In genomic region chr19:18676692-18677091, GRCh38 we compare ENCODE assay signal across 2 cellular contexts.
TF ChIP-seq lines count a peak whose summit lies in the region.

No MANE protein-coding gene starts in this region.

TF ChIP-seq in IMR-90, 13 proteins besides CTCF, POLR2A, EP300 and RAD21:
- TF ChIP-seq RFX5 (IDR thresholded peaks at IDR 0.05; ENCODE audit: low read depth, low read length): no peak
- TF ChIP-seq RCOR1 (IDR thresholded peaks at IDR 0.05; ENCODE audit: insufficient replicate concordance, low read length): no peak
- no peak for TF ChIP-seq BHLHE40 (IDR thresholded peaks at IDR 0.05; ENCODE audit: low read depth, low read length)
- TF ChIP-seq CEBPB (IDR thresholded peaks at IDR 0.05; ENCODE audit: low read depth, low read length): no peak
- TF ChIP-seq NFE2L2 (IDR thresholded peaks at IDR 0.05; ENCODE audit: low read depth, low read length): no peak
- TF ChIP-seq, protein P1, sequence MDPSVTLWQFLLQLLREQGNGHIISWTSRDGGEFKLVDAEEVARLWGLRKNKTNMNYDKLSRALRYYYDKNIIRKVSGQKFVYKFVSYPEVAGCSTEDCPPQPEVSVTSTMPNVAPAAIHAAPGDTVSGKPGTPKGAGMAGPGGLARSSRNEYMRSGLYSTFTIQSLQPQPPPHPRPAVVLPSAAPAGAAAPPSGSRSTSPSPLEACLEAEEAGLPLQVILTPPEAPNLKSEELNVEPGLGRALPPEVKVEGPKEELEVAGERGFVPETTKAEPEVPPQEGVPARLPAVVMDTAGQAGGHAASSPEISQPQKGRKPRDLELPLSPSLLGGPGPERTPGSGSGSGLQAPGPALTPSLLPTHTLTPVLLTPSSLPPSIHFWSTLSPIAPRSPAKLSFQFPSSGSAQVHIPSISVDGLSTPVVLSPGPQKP (IDR thresholded peaks at IDR 0.05; ENCODE audit: borderline replicate concordance, low read depth, low read length): no peak
- TF ChIP-seq SMC3 (IDR thresholded peaks at IDR 0.05; ENCODE audit: low read depth, low read length): no peak
- no peak for TF ChIP-seq FOS (IDR thresholded peaks at IDR 0.05; ENCODE audit: low read depth, low read length)
- TF ChIP-seq MAZ (IDR thresholded peaks at IDR 0.05; ENCODE audit: borderline replicate concordance, low read depth, low read length): no peak
- TF ChIP-seq CHD1 (IDR thresholded peaks at IDR 0.05; ENCODE audit: low read depth, low read length): no peak
- TF ChIP-seq, protein P2, sequence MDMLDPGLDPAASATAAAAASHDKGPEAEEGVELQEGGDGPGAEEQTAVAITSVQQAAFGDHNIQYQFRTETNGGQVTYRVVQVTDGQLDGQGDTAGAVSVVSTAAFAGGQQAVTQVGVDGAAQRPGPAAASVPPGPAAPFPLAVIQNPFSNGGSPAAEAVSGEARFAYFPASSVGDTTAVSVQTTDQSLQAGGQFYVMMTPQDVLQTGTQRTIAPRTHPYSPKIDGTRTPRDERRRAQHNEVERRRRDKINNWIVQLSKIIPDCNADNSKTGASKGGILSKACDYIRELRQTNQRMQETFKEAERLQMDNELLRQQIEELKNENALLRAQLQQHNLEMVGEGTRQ (IDR thresholded peaks at IDR 0.05; ENCODE audit: low read depth, low read length): no peak
- TF ChIP-seq MXI1 (IDR thresholded peaks at IDR 0.05; ENCODE audit: borderline replicate concordance, low read depth, low read length): no peak
- TF ChIP-seq MAFK (IDR thresholded peaks at IDR 0.05; ENCODE audit: low read depth, low read length): no peak

TF ChIP-seq in K562, 482 proteins besides CTCF, POLR2A, EP300 and RAD21:
- TF ChIP-seq BCOR (IDR thresholded peaks at IDR 0.05): peak; percentile 95
- TF ChIP-seq NFIC (IDR thresholded peaks at IDR 0.05): no peak
- no peak for TF ChIP-seq ATF1 (CRISPR knock-in tag; IDR thresholded peaks at IDR 0.05)
- TF ChIP-seq ATF1 (tag; IDR thresholded peaks at IDR 0.05): no peak
- 0 out of 4 replicates have a peak, but pooled peaks of 1 of the 2 experiments have one; percentile 14 for TF ChIP-seq RCOR1 (IDR thresholded peaks at IDR 0.05; ENCODE audit: borderline replicate concordance in 1 of 2, low read depth in 2 of 2, low read length in 2 of 2)
- 0 out of 2 replicates have a peak, but pooled peaks have one; percentile 39 for TF ChIP-seq SMARCA5 (IDR thresholded peaks at IDR 0.05)
- no peak for TF ChIP-seq NCOA4 (IDR thresholded peaks at IDR 0.05; ENCODE audit: partially characterized antibody)
- no peak for TF ChIP-seq HSF4 (CRISPR knock-in tag; IDR thresholded peaks at IDR 0.05; ENCODE audit: borderline replicate concordance)
- TF ChIP-seq PTRF (tag; IDR thresholded peaks at IDR 0.05): no peak
- TF ChIP-seq KDM1A (IDR thresholded peaks at IDR 0.05): peak; percentile 47 to 76; a peak in 3 of 4 replicates
- TF ChIP-seq HDAC2 (IDR thresholded peaks at IDR 0.05): 0 out of 2 replicates have a peak, but pooled peaks have one; percentile 39
- no peak for TF ChIP-seq ZFP1 (CRISPR knock-in tag; IDR thresholded peaks at IDR 0.05)
- peak; percentile 84 for TF ChIP-seq ZFP36 (IDR thresholded peaks at IDR 0.05; ENCODE audit: low read depth, low read length, partially characterized antibody)
- TF ChIP-seq ADNP (tag; IDR thresholded peaks at IDR 0.05): peak; percentile 57; the same call in 1 of the 2 replicates
- peak; percentile 82 for TF ChIP-seq ZNF134 (CRISPR knock-in tag; conservative IDR thresholded peaks at IDR 0.05)
- TF ChIP-seq CBX1 (IDR thresholded peaks at IDR 0.05; ENCODE audit: low read depth): peak; percentile 79; the same call in 1 of the 2 replicates
- peak; percentile 91 for TF ChIP-seq RBM25 (IDR thresholded peaks at IDR 0.05; ENCODE audit: low read depth, low read length, severe bottlenecking)
- TF ChIP-seq PTBP1 (IDR thresholded peaks at IDR 0.05; ENCODE audit: low read depth, low read length): 0 out of 2 replicates have a peak, but pooled peaks have one; percentile 67
